In genomic region chr1:213075725-213076124, GRCh38 we compare ENCODE assay signal across 16 cellular contexts. TPM values are rescaled to one million over a fixed set of nuclear protein-coding genes. Genes with fewer than 3 reads are reported as not detected.
A peak's percentile ranks its signal among the peaks of the same experiment; 100 is the strongest.
DNase-seq lines count a peak whose midpoint lies in the region; ATAC-seq and TF ChIP-seq lines count a peak whose summit lies in the region.
"Had no signal": no experiment of that assay in that cellular context is flagged by ENCODE, and none has a peak within 500 bp of the region (broad histone marks: within the 10 kb centered on the region; RNA-seq: fewer than 3 reads in every experiment).

No MANE protein-coding gene starts in this region.

- no peak overlapping the region for H3K27ac Mint-ChIP-seq in CD8-positive, alpha-beta T cell
- H3K27ac Mint-ChIP-seq: activated T-cell treated with anti-CD3 and anti-CD28 coated beads, Interleukin-2, amount 50 U/mL, for 72 hours; IgD-negative memory B cell; stimulated activated naive B cell treated with anti-CD40 and anti-IgM and Interleukin-4, amounts not matched to agents 10 μg/mL and 1 μg/mL and 100 μg/mL, for 72 hours had no signal

- no peaks in the 10 kb centered on the region for H3K9me3 ChIP-seq in CD8-positive, alpha-beta T cell (ENCODE audit: low read length)
- H3K9me3 ChIP-seq: SK-N-SH had no signal

- no peak overlapping the region for H3K4me3 Mint-ChIP-seq in CD8-positive, alpha-beta T cell
- H3K4me3 Mint-ChIP-seq: activated T-cell treated with anti-CD3 and anti-CD28 coated beads, Interleukin-2, amount 50 U/mL, for 72 hours; IgD-negative memory B cell; stimulated activated naive B cell treated with anti-CD40 and anti-IgM and Interleukin-4, amounts not matched to agents 10 μg/mL and 1 μg/mL and 100 μg/mL, for 72 hours had no signal

- no peaks in the 10 kb centered on the region for H3K27me3 ChIP-seq in CD8-positive, alpha-beta T cell (ENCODE audit: insufficient read depth, low read length)

- H3K9me3 Mint-ChIP-seq in CD8-positive, alpha-beta T cell, result no peaks in the 10 kb centered on the region
- H3K9me3 Mint-ChIP-seq: activated T-cell treated with anti-CD3 and anti-CD28 coated beads, Interleukin-2, amount 50 U/mL, for 72 hours; IgD-negative memory B cell; stimulated activated naive B cell treated with anti-CD40 and anti-IgM and Interleukin-4, amounts not matched to agents 10 μg/mL and 1 μg/mL and 100 μg/mL, for 72 hours had no signal

- TF ChIP-seq CTCF in CD8-positive, alpha-beta T cell (IDR thresholded peaks at IDR 0.05), result no peak

- no peaks in the 10 kb centered on the region for H3K4me1 ChIP-seq in CD8-positive, alpha-beta T cell (ENCODE audit: insufficient read depth, low read length)

- CTCF ChIA-PET in CD8-positive, alpha-beta T cell (lab: Charles Lee), result no interaction called here

- H3K36me3 Mint-ChIP-seq in CD8-positive, alpha-beta T cell, result peaks cover 29% of the 10 kb centered on the region

- peak; percentile 70 for ATAC-seq in GM18505 (IDR thresholded peaks at IDR 0.05; ENCODE audit: unreplicated experiment)
- peak; percentile 84 for ATAC-seq in GM19455 (IDR thresholded peaks at IDR 0.05; ENCODE audit: unreplicated experiment)
- peak; percentile 78 for ATAC-seq in HG02852 (IDR thresholded peaks at IDR 0.05; ENCODE audit: unreplicated experiment)
- peak; percentile 74 for ATAC-seq in HG03521 (IDR thresholded peaks at IDR 0.05; ENCODE audit: unreplicated experiment)
- ATAC-seq in CD8-positive, alpha-beta T cell, result no peak
- ATAC-seq: activated T-cell treated with anti-CD3 and anti-CD28 coated beads, Interleukin-2, amount 50 U/mL, for 72 hours had no signal

- intact Hi-C loops in CD8-positive, alpha-beta T cell (cut with DNase I, micrococcal nuclease), result no loop called here

- H3K27me3 Mint-ChIP-seq in CD8-positive, alpha-beta T cell (ENCODE audit: low read depth), result no peaks in the 10 kb centered on the region
- H3K27me3 Mint-ChIP-seq: IgD-negative memory B cell; stimulated activated naive B cell treated with anti-CD40 and anti-IgM and Interleukin-4, amounts not matched to agents 10 μg/mL and 1 μg/mL and 100 μg/mL, for 72 hours had no signal

- no peak for TF ChIP-seq POLR2A in GM18505 (IDR thresholded peaks at IDR 0.05; ENCODE audit: borderline replicate concordance, extremely low read depth, insufficient read depth, insufficient read length)

- H3K36me3 ChIP-seq in CD8-positive, alpha-beta T cell (ENCODE audit: insufficient read depth, low read length), result peaks cover 2% of the 10 kb centered on the region

- POLR2A ChIA-PET in CD8-positive, alpha-beta T cell (lab: Charles Lee), result no interaction called here

- DNase-seq in CD8-positive, alpha-beta T cell, result no peak
- DNase-seq in NCI-H446 treated with DMSO at 0.1 percent for 48 hours (lab: John Stamatoyannopoulos, UW) (no peak), HPDE6-E6E7 (ENCODE audit: extremely low spot score) (no peak)
- DNase-seq in activated naive CD4-positive, alpha-beta T cell treated with anti-CD3 and anti-CD28 coated beads, Interleukin-2, amount 50 U/mL, for 16 hours, result no peak
- DNase-seq: activated CD4-positive, alpha-beta T cell treated with anti-CD3 and anti-CD28 coated beads for 1 hour; activated T-cell treated with anti-CD3 and anti-CD28 coated beads, Interleukin-2, amount 50 U/mL, for 72 hours; effector CD8-positive, alpha-beta T cell; islet precursor cell; NCI-H187; SK-N-SH; stimulated activated naive B cell treated with anti-CD40 and anti-IgM and Interleukin-4, amounts not matched to agents 10 μg/mL and 1 μg/mL and 100 μg/mL, for 72 hours had no signal

- no peaks in the 10 kb centered on the region for H3K4me1 Mint-ChIP-seq in CD8-positive, alpha-beta T cell (ENCODE audit: low read depth)

- H3K4me3 ChIP-seq in CD8-positive, alpha-beta T cell (ENCODE audit: low read depth, low read length), result no peak overlapping the region

- no peak overlapping the region for H3K27ac ChIP-seq in CD8-positive, alpha-beta T cell (ENCODE audit: low read depth, low read length)

RNA-seq across cellular contexts. Expression of gene RPS6KC1, which starts 24.7 kb away (rescaled TPM):
- total RNA-seq in CD8-positive, alpha-beta T cell, result 1 to 10 TPM; 5.3 to 5.6 TPM
